ENCODE assay signal across 27 cellular contexts in the genomic region with DNA sequence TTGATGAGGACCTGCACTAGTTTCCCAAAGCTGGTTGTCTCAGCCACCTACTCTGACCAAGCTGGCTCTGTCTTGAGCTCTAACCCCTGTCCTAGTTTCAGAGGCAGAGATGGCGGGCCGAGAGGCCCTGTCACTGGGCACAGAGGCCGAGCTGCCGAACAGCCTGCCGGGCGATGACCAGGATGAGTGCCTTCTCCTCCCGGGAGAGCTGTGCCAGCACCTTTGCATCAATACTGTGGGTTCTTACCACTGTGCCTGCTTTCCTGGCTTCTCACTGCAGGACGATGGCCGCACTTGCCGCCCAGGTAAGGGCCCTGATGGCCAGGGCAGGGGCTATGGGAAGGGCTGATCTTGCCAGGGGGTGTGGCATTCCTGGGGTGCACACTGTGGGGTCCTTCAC.
"Had no signal": no experiment of that assay in that cellular context is flagged by ENCODE, and none has a peak within 500 bp of the region (broad histone marks: within the 10 kb centered on the region; RNA-seq: fewer than 3 reads in every experiment).

No MANE protein-coding gene starts in this region.

- H3K9me3 ChIP-seq: mucosa of descending colon, neutrophil, ovary, suprapubic skin, thoracic aorta, tibial artery, upper lobe of right lung had no signal

- DNase-seq: hypothalamus; immature natural killer cell; midbrain; mucosa of descending colon; naive thymus-derived CD4-positive, alpha-beta T cell; occipital lobe; ovary; retina; stimulated activated CD4-positive, alpha-beta T cell treated with anti-CD3 and anti-CD28 coated beads, Interleukin-4, amount 100 ng/mL, for 24 hours; stimulated activated naive CD4-positive, alpha-beta T cell; tibial artery; trophoblast cell; upper lobe of right lung had no signal

- H3K27me3 ChIP-seq: heart left ventricle, neutrophil, ovary, suprapubic skin, tibial artery, upper lobe of right lung had no signal

- H3K9me3 Mint-ChIP-seq: immature natural killer cell; stimulated activated naive CD8-positive, alpha-beta T cell treated with anti-CD3 and anti-CD28 coated beads, Interleukin-15, Interleukin-2, amounts not matched to agents 100 ng/mL and 50 ng/mL, for 24 hours had no signal

- H3K27ac ChIP-seq: heart left ventricle, neutrophil, ovary, suprapubic skin, thoracic aorta, tibial artery, upper lobe of right lung had no signal

- H3K4me3 Mint-ChIP-seq: immature natural killer cell; memory B cell; naive thymus-derived CD4-positive, alpha-beta T cell; nephron; neural crest cell; stimulated activated effector memory CD8-positive, alpha-beta T cell treated with anti-CD3 and anti-CD28 coated beads, Interleukin-12 subunit alpha, Interleukin-12 subunit beta, amount 100 ng/mL, for 72 hours; stimulated activated naive CD8-positive, alpha-beta T cell treated with anti-CD3 and anti-CD28 coated beads, Interleukin-15, Interleukin-2, amounts not matched to agents 100 ng/mL and 50 ng/mL, for 24 hours had no signal

- ATAC-seq: heart left ventricle; left lobe of liver; mucosa of descending colon; naive thymus-derived CD4-positive, alpha-beta T cell; right cardiac atrium; sciatic nerve; stimulated activated effector memory CD8-positive, alpha-beta T cell treated with anti-CD3 and anti-CD28 coated beads, Interleukin-12 subunit alpha, Interleukin-12 subunit beta, amount 100 ng/mL, for 72 hours; upper lobe of right lung had no signal

- H3K27ac Mint-ChIP-seq: memory B cell; naive thymus-derived CD4-positive, alpha-beta T cell; nephron; progenitor cell of endocrine pancreas; stimulated activated effector memory CD8-positive, alpha-beta T cell treated with anti-CD3 and anti-CD28 coated beads, Interleukin-12 subunit alpha, Interleukin-12 subunit beta, amount 100 ng/mL, for 72 hours; stimulated activated naive CD8-positive, alpha-beta T cell treated with anti-CD3 and anti-CD28 coated beads, Interleukin-15, Interleukin-2, amounts not matched to agents 100 ng/mL and 50 ng/mL, for 24 hours had no signal

- H3K4me1 ChIP-seq: heart left ventricle, upper lobe of right lung had no signal

- H3K4me3 ChIP-seq: heart left ventricle, mucosa of descending colon, ovary, skin epidermis, suprapubic skin, thoracic aorta, tibial artery, upper lobe of right lung had no signal

- H3K27me3 Mint-ChIP-seq: naive thymus-derived CD4-positive, alpha-beta T cell; progenitor cell of endocrine pancreas; stimulated activated naive CD8-positive, alpha-beta T cell treated with anti-CD3 and anti-CD28 coated beads, Interleukin-15, Interleukin-2, amounts not matched to agents 100 ng/mL and 50 ng/mL, for 24 hours had no signal

- H3K36me3 ChIP-seq: neutrophil, ovary, thoracic aorta, upper lobe of right lung had no signal

- H3K4me1 Mint-ChIP-seq: nephron had no signal
